Comparison of ENCODE assay signal across 1 cellular context in genomic region chr14:94080606-94081385, GRCh38.
TF ChIP-seq lines count a peak whose summit lies in the region.

Gene DDX24 (minus strand): TSS chr14:94081202. CDS start chr14:94079742, 1,460 bp downstream.
Gene IFI27L1 (plus strand): TSS chr14:94081310. CDS start chr14:94096938, 15,628 bp downstream.

TF ChIP-seq in GM12878, 131 proteins besides CTCF, POLR2A, EP300 and RAD21 (continued from another document):
- peak; percentile 76 for TF ChIP-seq NKRF (conservative IDR thresholded peaks at IDR 0.05)
- peak; percentile 19 for TF ChIP-seq E4F1 (IDR thresholded peaks at IDR 0.05; ENCODE audit: borderline replicate concordance, partially characterized antibody)
- no peak for TF ChIP-seq TCF7 (IDR thresholded peaks at IDR 0.05; ENCODE audit: borderline replicate concordance)
- no peak for TF ChIP-seq RCOR1 (conservative IDR thresholded peaks at IDR 0.05; ENCODE audit: low read depth, low read length)
- TF ChIP-seq YBX1 (IDR thresholded peaks at IDR 0.05): no peak
- TF ChIP-seq MTA2 (IDR thresholded peaks at IDR 0.05; ENCODE audit: low read depth): no peak; the same call in 1 of the 2 replicates
